In genomic region chr13:89401209-89401810, GRCh38 we compare ENCODE assay signal across 9 cellular contexts.
DNase-seq lines count a peak whose midpoint lies in the region; ATAC-seq, FAIRE-seq and TF ChIP-seq lines count a peak whose summit lies in the region.
"Had no signal": no experiment of that assay in that cellular context is flagged by ENCODE, and none has a peak within 500 bp of the region (broad histone marks: within the 10 kb centered on the region; RNA-seq: fewer than 3 reads in every experiment).

No MANE protein-coding gene starts in this region.

- ATAC-seq in pancreas (peak; percentile 61 to 92 (median 88)), GM18502 (IDR thresholded peaks at IDR 0.05; ENCODE audit: poor library complexity, unreplicated experiment) (no peak), GM21786 (IDR thresholded peaks at IDR 0.05; ENCODE audit: unreplicated experiment) (no peak)

- H3K36me3 ChIP-seq in pancreas, result no peaks in the 10 kb centered on the region

- H3K27ac ChIP-seq in RWPE1 (no peak overlapping the region), epithelial cell of prostate (peak overlapping the region; percentile 50), pancreas (peak overlapping the region in 1 of 4 donors; percentile 12)

- peaks cover 0 to 17% (median 10%) of the 10 kb centered on the region in 3 donors for H3K4me1 ChIP-seq in pancreas

- H3K4me3 ChIP-seq in pancreas, result no peak overlapping the region

- no peaks in the 10 kb centered on the region for H3K27me3 ChIP-seq in pancreas

- FAIRE-seq in pancreas (lab: Jason Lieb, UNC), result no peak
- FAIRE-seq: small intestine had no signal

- no peaks in the 10 kb centered on the region for H3K9me3 ChIP-seq in pancreas

- DNase-seq in HCEC 1CT, result peak; percentile 62
- DNase-seq in RWPE1 (ENCODE audit: low spot score), result peak; percentile 42
- DNase-seq in epithelial cell of prostate (ENCODE audit: low read depth, low spot score), result peak; percentile 46
- DNase-seq in pancreas, result no peak
- no peak for DNase-seq in activated effector memory CD4-positive, alpha-beta T cell treated with anti-CD3 and anti-CD28 coated beads, Interleukin-2, amount 50 U/mL, for 16 hours
- DNase-seq in NCI-H510A (lab: John Stamatoyannopoulos, UW), result no peak
- DNase-seq: small intestine had no signal

- WGBS in pancreas, 2 donors, result 45 to 46% methylated on average over 4 of the region's 4 CpGs

- CTCF ChIA-PET in RWPE1 (lab: Yijun Ruan, JAX), result no interaction called here

- TF ChIP-seq CTCF in RWPE1 (conservative IDR thresholded peaks at IDR 0.05; ENCODE audit: low read depth), result no peak
- no peak for TF ChIP-seq CTCF in pancreas (IDR thresholded peaks at IDR 0.05)

- intact Hi-C loops in pancreas (cut with DNase I), result no loop called here

- POLR2A ChIA-PET in RWPE1 (lab: Yijun Ruan, JAX; ENCODE audit: low non-redundant PET), result no interaction called here

Comparison
In these comparisons a context has a peak if more than half of its experiments do, and no peak if none do; other contexts are left out.
1. DNase-seq: peak in HCEC 1CT (single experiment), RWPE1 (single experiment) and epithelial cell of prostate (single experiment); none in pancreas (0 of 6), activated effector memory CD4-positive, alpha-beta T cell treated with anti-CD3 and anti-CD28 coated beads, Interleukin-2, amount 50 U/mL, for 16 hours (single experiment) and NCI-H510A (single experiment).
2. ATAC-seq: peak in pancreas (4 of 4); none in GM18502 (single experiment) and GM21786 (single experiment).